8 cellular contexts compared by ENCODE assay signal in genomic region chr3:37859908-37860199, GRCh38. TPM values are rescaled to one million over a fixed set of nuclear protein-coding genes. Genes with fewer than 3 reads are reported as not detected.
A peak's percentile ranks its signal among the peaks of the same experiment; 100 is the strongest.
DNase-seq lines count a peak whose midpoint lies in the region; ATAC-seq and TF ChIP-seq lines count a peak whose summit lies in the region.

No MANE protein-coding gene starts in this region.

- DNase-seq in left ventricle myocardium inferior (no peak), Right ventricle myocardium superior (no peak), breast epithelium (ENCODE audit: low spot score in 2 of 2) (peak in 1 of 2 donors; percentile 50), upper lobe of right lung (no peak), SHP77 treated with DMSO at 0.1 percent for 48 hours (lab: John Stamatoyannopoulos, UW) (no peak)
- DNase-seq in activated CD8-positive, alpha-beta memory T cell treated with anti-CD3 and anti-CD28 coated beads, Interleukin-2, amount 50 U/mL, for 4 hours = no peak

- H3K4me1 ChIP-seq in left ventricle myocardium inferior (peaks cover 64% of the 10 kb centered on the region), breast epithelium (peaks cover 0 to 3% of the 10 kb centered on the region in 2 donors), muscle layer of duodenum (ENCODE audit: control insufficient read depth in 1 of 2, insufficient read depth in 2 of 2, low read length in 2 of 2) (peaks cover 5 to 36% of the 10 kb centered on the region in 2 donors), upper lobe of right lung (peaks cover 23% of the 10 kb centered on the region)

- no peak for TF ChIP-seq POLR2A in breast epithelium (IDR thresholded peaks at IDR 0.05)

- ATAC-seq in Right ventricle myocardium superior (ENCODE audit: poor library complexity) (no peak), upper lobe of right lung (no peak), GM21360 (IDR thresholded peaks at IDR 0.05; ENCODE audit: unreplicated experiment) (no peak)

- H3K4me3 ChIP-seq in left ventricle myocardium inferior (peak overlapping the region; percentile 82), breast epithelium (peak overlapping the region in 2 of 3 donors; percentile 79 to 97), muscle layer of duodenum (ENCODE audit: low read depth in 1 of 2, low read length in 2 of 2) (peak overlapping the region in 1 of 2 donors; percentile 11), upper lobe of right lung (no peak overlapping the region)

- H3K9me3 ChIP-seq in left ventricle myocardium inferior (replicated peaks) (no peaks in the 10 kb centered on the region), breast epithelium (no peaks in the 10 kb centered on the region), muscle layer of duodenum (ENCODE audit: control insufficient read depth in 1 of 2, low read length in 2 of 2) (no peaks in the 10 kb centered on the region), upper lobe of right lung (no peaks in the 10 kb centered on the region)

- intact Hi-C loops in left ventricle myocardium inferior (cut with micrococcal nuclease) (no loop called here), Right ventricle myocardium superior (cut with DNase I) (no loop called here), breast epithelium (cut with DNase I; ENCODE audit: low total_unique reads) (loop anchor here (10.0 kb wide), 1 partner anchor 105 kb away; no protein-coding TSS in a partner anchor), upper lobe of right lung (cut with DNase I) (loop anchor here (5.0 kb wide), 1 partner anchor 107 kb away; no protein-coding TSS in a partner anchor)

- H3K27ac ChIP-seq in left ventricle myocardium inferior (replicated peaks) (peak overlapping the region; percentile 90), breast epithelium (peak overlapping the region; percentile 93 to 99), muscle layer of duodenum (ENCODE audit: low read length) (peak overlapping the region; percentile 57), upper lobe of right lung (peak overlapping the region; percentile 83)

- no peaks in the 10 kb centered on the region for H3K36me3 ChIP-seq in left ventricle myocardium inferior
- no peaks in the 10 kb centered on the region for H3K36me3 ChIP-seq in breast epithelium
- H3K36me3 ChIP-seq in muscle layer of duodenum (ENCODE audit: control insufficient read depth in 1 of 2, insufficient read depth in 2 of 2, low read length in 2 of 2) = no peaks in the 10 kb centered on the region
- no peaks in the 10 kb centered on the region for H3K36me3 ChIP-seq in upper lobe of right lung

- H3K27me3 ChIP-seq in left ventricle myocardium inferior (ENCODE audit: low read depth) (no peaks in the 10 kb centered on the region), breast epithelium (no peaks in the 10 kb centered on the region), muscle layer of duodenum (ENCODE audit: low read depth, low read length) (no peaks in the 10 kb centered on the region), upper lobe of right lung (no peaks in the 10 kb centered on the region)

- TF ChIP-seq CTCF in left ventricle myocardium inferior (IDR thresholded peaks at IDR 0.05; ENCODE audit: borderline replicate concordance) (no peak), breast epithelium (IDR thresholded peaks at IDR 0.05) (no peak), upper lobe of right lung (IDR thresholded peaks at IDR 0.05) (no peak)

RNA-seq across cellular contexts. Expression of gene CTDSPL, which starts 1.8 kb away (rescaled TPM):
- 56.3 TPM for total RNA-seq in left ventricle myocardium inferior
- 46.0 TPM for total RNA-seq in Right ventricle myocardium superior
- 10 to 100 TPM; 40.0 to 80.8 (median 63.1) TPM for total RNA-seq in breast epithelium
- 78.6 TPM for total RNA-seq in upper lobe of right lung

Comparison
In these comparisons a context has a peak if more than half of its experiments do, and no peak if none do; other contexts are left out.
1. intact Hi-C loops: an anchor here in breast epithelium (10.0 kb wide) and upper lobe of right lung (5.0 kb wide); none called in left ventricle myocardium inferior and Right ventricle myocardium superior.